ENCODE assay signal across 1 cellular context in the genomic region with DNA sequence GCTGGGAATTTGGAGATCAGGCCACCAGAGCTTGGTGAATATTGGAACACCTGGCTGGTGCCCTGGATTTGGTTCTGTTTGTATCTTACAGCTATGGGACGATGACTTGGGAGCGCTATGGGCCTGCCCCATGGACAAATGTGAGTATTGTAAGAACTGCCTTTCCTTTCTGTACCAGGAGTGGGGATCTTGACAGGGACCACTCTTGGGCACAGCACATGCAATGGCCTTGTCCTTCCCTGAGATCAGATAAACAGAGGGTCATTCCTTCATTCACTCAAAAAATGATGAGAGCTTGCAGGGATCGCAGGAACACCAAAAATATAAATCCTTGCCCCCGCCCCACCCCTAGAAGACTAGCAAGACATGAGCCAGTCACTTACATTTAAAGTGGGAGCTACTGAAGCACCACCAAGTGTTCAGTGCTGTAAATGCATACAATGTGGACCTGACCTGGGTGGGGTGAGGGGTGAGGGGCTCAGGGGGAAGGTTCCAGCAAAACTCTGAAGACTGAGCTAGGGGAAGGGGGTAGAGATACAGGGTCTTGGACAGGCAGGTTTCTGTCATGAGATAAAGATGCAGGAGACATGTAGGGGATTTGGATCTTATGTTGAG.
TF ChIP-seq lines count a peak whose summit lies in the region.

No MANE protein-coding gene starts in this region.

TF ChIP-seq in K562, 482 proteins besides CTCF, POLR2A, EP300 and RAD21:
- TF ChIP-seq, protein P1, sequence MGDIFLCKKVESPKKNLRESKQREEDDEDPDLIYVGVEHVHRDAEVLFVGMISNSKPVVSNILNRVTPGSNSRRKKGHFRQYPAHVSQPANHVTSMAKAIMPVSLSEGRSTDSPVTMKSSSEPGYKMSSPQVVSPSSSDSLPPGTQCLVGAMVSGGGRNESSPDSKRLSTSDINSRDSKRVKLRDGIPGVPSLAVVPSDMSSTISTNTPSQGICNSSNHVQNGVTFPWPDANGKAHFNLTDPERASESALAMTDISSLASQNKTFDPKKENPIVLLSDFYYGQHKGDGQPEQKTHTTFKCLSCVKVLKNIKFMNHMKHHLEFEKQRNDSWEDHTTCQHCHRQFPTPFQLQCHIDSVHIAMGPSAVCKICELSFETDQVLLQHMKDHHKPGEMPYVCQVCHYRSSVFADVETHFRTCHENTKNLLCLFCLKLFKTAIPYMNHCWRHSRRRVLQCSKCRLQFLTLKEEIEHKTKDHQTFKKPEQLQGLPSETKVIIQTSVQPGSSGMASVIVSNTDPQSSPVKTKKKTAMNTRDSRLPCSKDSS (IDR thresholded peaks at IDR 0.05; ENCODE audit: low read depth, partially characterized antibody), result peak; percentile 40
- TF ChIP-seq ZNF24 (IDR thresholded peaks at IDR 0.05) (0 out of 2 replicates have a peak, but pooled peaks have one; percentile 20), ZNF217 (CRISPR knock-in tag; IDR thresholded peaks at IDR 0.05) (no peak), TRIM28 (IDR thresholded peaks at IDR 0.05) (peak; percentile 81), CBX3 (IDR thresholded peaks at IDR 0.05; ENCODE audit: borderline replicate concordance in 1 of 2, low read length in 2 of 2) (peak in 1 of 2 experiments; percentile 65; a peak in 1 of 3 replicates), ZNF707 (CRISPR knock-in tag; conservative IDR thresholded peaks at IDR 0.05) (peak; percentile 97), TCF3 (CRISPR knock-in tag; IDR thresholded peaks at IDR 0.05) (no peak), SIN3A (IDR thresholded peaks at IDR 0.05; ENCODE audit: borderline replicate concordance in 2 of 2, control insufficient read depth in 1 of 2, low read depth in 2 of 2, low read length in 2 of 2) (no peak), KLF16 (IDR thresholded peaks at IDR 0.05) (no peak)
- TF ChIP-seq, protein P2, sequence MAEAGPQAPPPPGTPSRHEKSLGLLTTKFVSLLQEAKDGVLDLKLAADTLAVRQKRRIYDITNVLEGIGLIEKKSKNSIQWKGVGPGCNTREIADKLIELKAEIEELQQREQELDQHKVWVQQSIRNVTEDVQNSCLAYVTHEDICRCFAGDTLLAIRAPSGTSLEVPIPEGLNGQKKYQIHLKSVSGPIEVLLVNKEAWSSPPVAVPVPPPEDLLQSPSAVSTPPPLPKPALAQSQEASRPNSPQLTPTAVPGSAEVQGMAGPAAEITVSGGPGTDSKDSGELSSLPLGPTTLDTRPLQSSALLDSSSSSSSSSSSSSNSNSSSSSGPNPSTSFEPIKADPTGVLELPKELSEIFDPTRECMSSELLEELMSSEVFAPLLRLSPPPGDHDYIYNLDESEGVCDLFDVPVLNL (CRISPR knock-in tag; IDR thresholded peaks at IDR 0.05; ENCODE audit: low read depth), result peak; percentile 28; the same call in 1 of the 2 replicates
- TF ChIP-seq, protein P3, sequence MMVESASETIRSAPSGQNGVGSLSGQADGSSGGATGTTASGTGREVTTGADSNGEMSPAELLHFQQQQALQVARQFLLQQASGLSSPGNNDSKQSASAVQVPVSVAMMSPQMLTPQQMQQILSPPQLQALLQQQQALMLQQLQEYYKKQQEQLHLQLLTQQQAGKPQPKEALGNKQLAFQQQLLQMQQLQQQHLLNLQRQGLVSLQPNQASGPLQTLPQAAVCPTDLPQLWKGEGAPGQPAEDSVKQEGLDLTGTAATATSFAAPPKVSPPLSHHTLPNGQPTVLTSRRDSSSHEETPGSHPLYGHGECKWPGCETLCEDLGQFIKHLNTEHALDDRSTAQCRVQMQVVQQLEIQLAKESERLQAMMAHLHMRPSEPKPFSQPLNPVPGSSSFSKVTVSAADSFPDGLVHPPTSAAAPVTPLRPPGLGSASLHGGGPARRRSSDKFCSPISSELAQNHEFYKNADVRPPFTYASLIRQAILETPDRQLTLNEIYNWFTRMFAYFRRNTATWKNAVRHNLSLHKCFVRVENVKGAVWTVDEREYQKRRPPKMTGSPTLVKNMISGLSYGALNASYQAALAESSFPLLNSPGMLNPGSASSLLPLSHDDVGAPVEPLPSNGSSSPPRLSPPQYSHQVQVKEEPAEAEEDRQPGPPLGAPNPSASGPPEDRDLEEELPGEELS (CRISPR knock-in tag; IDR thresholded peaks at IDR 0.05; ENCODE audit: borderline replicate concordance), result no peak
- TF ChIP-seq, protein P4, sequence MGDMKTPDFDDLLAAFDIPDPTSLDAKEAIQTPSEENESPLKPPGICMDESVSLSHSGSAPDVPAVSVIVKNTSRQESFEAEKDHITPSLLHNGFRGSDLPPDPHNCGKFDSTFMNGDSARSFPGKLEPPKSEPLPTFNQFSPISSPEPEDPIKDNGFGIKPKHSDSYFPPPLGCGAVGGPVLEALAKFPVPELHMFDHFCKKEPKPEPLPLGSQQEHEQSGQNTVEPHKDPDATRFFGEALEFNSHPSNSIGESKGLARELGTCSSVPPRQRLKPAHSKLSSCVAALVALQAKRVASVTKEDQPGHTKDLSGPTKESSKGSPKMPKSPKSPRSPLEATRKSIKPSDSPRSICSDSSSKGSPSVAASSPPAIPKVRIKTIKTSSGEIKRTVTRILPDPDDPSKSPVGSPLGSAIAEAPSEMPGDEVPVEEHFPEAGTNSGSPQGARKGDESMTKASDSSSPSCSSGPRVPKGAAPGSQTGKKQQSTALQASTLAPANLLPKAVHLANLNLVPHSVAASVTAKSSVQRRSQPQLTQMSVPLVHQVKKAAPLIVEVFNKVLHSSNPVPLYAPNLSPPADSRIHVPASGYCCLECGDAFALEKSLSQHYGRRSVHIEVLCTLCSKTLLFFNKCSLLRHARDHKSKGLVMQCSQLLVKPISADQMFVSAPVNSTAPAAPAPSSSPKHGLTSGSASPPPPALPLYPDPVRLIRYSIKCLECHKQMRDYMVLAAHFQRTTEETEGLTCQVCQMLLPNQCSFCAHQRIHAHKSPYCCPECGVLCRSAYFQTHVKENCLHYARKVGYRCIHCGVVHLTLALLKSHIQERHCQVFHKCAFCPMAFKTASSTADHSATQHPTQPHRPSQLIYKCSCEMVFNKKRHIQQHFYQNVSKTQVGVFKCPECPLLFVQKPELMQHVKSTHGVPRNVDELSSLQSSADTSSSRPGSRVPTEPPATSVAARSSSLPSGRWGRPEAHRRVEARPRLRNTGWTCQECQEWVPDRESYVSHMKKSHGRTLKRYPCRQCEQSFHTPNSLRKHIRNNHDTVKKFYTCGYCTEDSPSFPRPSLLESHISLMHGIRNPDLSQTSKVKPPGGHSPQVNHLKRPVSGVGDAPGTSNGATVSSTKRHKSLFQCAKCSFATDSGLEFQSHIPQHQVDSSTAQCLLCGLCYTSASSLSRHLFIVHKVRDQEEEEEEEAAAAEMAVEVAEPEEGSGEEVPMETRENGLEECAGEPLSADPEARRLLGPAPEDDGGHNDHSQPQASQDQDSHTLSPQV (IDR thresholded peaks at IDR 0.05), result no peak
TF ChIP-seq in K562: peak in this region for 6.
